ENCODE assay signal across 9 cellular contexts in genomic region chr2:65722028-65722427, GRCh38.
A peak's percentile ranks its signal among the peaks of the same experiment; 100 is the strongest.
DNase-seq lines count a peak whose midpoint lies in the region; ATAC-seq, FAIRE-seq and TF ChIP-seq lines count a peak whose summit lies in the region.
"Had no signal": no experiment of that assay in that cellular context is flagged by ENCODE, and none has a peak within 500 bp of the region (broad histone marks: within the 10 kb centered on the region; RNA-seq: fewer than 3 reads in every experiment).

No MANE protein-coding gene starts in this region.

- H3K4me1 ChIP-seq in kidney (ENCODE audit: control insufficient read depth in 1 of 2, insufficient read depth in 1 of 2, low read depth in 1 of 2, low read length in 2 of 2) (no peaks in the 10 kb centered on the region), upper lobe of left lung (no peaks in the 10 kb centered on the region)
- H3K4me1 ChIP-seq in CD4-positive, alpha-beta memory T cell (ENCODE audit: insufficient read depth, low read length): no peaks in the 10 kb centered on the region

- in situ Hi-C loops in astrocyte of the cerebellum (cut with HindIII; ENCODE audit: low sequenced_read_pairs): no loop called here

- TF ChIP-seq EP300 in upper lobe of left lung (IDR thresholded peaks at IDR 0.05): no peak

- H3K4me3 Mint-ChIP-seq in CD4-positive, alpha-beta memory T cell: no peak overlapping the region

- peak; percentile 63 for TF ChIP-seq CTCF in astrocyte of the cerebellum (IDR thresholded peaks at IDR 0.05; ENCODE audit: low read depth, low read length, missing control alignments)
- peak; percentile 21 for TF ChIP-seq CTCF in kidney (IDR thresholded peaks at IDR 0.05; ENCODE audit: borderline replicate concordance, extremely low read depth, insufficient read depth)
- TF ChIP-seq CTCF in upper lobe of left lung (IDR thresholded peaks at IDR 0.05): peak in 3 of 6 experiments; percentile 11 to 20 (median 19)

- H3K9ac ChIP-seq in kidney (ENCODE audit: low read length in 2 of 2): no peak overlapping the region

- DNase-seq in NCI-H526 (lab: John Stamatoyannopoulos, UW) (peak; percentile 20 to 73), NCI-H526 treated with DMSO at 0.1 percent for 48 hours (lab: John Stamatoyannopoulos, UW) (no peak), astrocyte of the cerebellum (ENCODE audit: low read depth) (no peak), kidney (peak; percentile 80), upper lobe of left lung (no peak), activated T-cell treated with anti-CD3 and anti-CD28 coated beads for 4 hours (no peak)
- DNase-seq in CD4-positive, alpha-beta memory T cell: no peak
- DNase-seq: activated gamma-delta T cell had no signal

- POLR2A ChIA-PET in CD4-positive, alpha-beta memory T cell (lab: Charles Lee; ENCODE audit: partially characterized antibody): no interaction called here

- WGBS in upper lobe of left lung, 2 donors: 49 to 77% methylated on average over 3 to 4 of the region's 4 CpGs

- H3K36me3 ChIP-seq in kidney (ENCODE audit: control insufficient read depth in 1 of 2, insufficient read depth in 2 of 2, low read length in 2 of 2): no peaks in the 10 kb centered on the region
- no peaks in the 10 kb centered on the region for H3K36me3 ChIP-seq in upper lobe of left lung
- H3K36me3 ChIP-seq in CD4-positive, alpha-beta memory T cell (ENCODE audit: insufficient read depth, low read length): no peaks in the 10 kb centered on the region

- no peak overlapping the region for H3K27ac ChIP-seq in kidney (ENCODE audit: low read depth in 2 of 2, low read length in 2 of 2)
- no peak overlapping the region for H3K27ac ChIP-seq in upper lobe of left lung
- H3K27ac ChIP-seq in CD4-positive, alpha-beta memory T cell (ENCODE audit: low read depth, low read length): no peak overlapping the region

- peaks cover 4 to 5% of the 10 kb centered on the region in 2 donors for H3K27me3 Mint-ChIP-seq in CD4-positive, alpha-beta memory T cell

- intact Hi-C loops in kidney (cut with DNase I): no loop called here
- intact Hi-C loops in CD4-positive, alpha-beta memory T cell (cut with micrococcal nuclease): no loop called here

- H3K27ac Mint-ChIP-seq in CD4-positive, alpha-beta memory T cell: no peak overlapping the region

- no peak overlapping the region for H3K4me3 ChIP-seq in astrocyte of the cerebellum (ENCODE audit: low read depth, low read length)
- H3K4me3 ChIP-seq in kidney (ENCODE audit: low read length in 2 of 2): no peak overlapping the region
- H3K4me3 ChIP-seq in upper lobe of left lung: no peak overlapping the region
- no peak overlapping the region for H3K4me3 ChIP-seq in CD4-positive, alpha-beta memory T cell (ENCODE audit: low read length in 2 of 2)

- H3K4me1 Mint-ChIP-seq in CD4-positive, alpha-beta memory T cell: no peaks in the 10 kb centered on the region

- TF ChIP-seq POLR2A in upper lobe of left lung (IDR thresholded peaks at IDR 0.05): no peak

- CTCF ChIA-PET in CD4-positive, alpha-beta memory T cell (lab: Charles Lee; ENCODE audit: partially characterized antibody): no interaction called here

- no peak for FAIRE-seq in kidney (lab: Jason Lieb, UNC)

- peaks cover 0 to 3% (median 0%) of the 10 kb centered on the region in 8 donors for H3K9me3 Mint-ChIP-seq in CD4-positive, alpha-beta memory T cell

- ATAC-seq in upper lobe of left lung (ENCODE audit: low FRiP score in 2 of 2): peak; percentile 46 to 60
- ATAC-seq in GM18519 (IDR thresholded peaks at IDR 0.05; ENCODE audit: low FRiP score, unreplicated experiment): no peak

- H3K27me3 ChIP-seq in upper lobe of left lung: no peaks in the 10 kb centered on the region
- H3K27me3 ChIP-seq in CD4-positive, alpha-beta memory T cell (ENCODE audit: insufficient read depth, low read length): no peaks in the 10 kb centered on the region

- H3K9me3 ChIP-seq in kidney (ENCODE audit: control insufficient read depth in 1 of 2, low read length in 2 of 2): no peaks in the 10 kb centered on the region
- no peaks in the 10 kb centered on the region for H3K9me3 ChIP-seq in upper lobe of left lung
- no peaks in the 10 kb centered on the region for H3K9me3 ChIP-seq in CD4-positive, alpha-beta memory T cell (ENCODE audit: control insufficient read depth in 1 of 2, low read length in 2 of 2)

- no peaks in the 10 kb centered on the region for H3K36me3 Mint-ChIP-seq in CD4-positive, alpha-beta memory T cell

Comparison
In these comparisons a context has a peak if more than half of its experiments do, and no peak if none do; other contexts are left out.
1. DNase-seq: peak in NCI-H526 (2 of 2) and kidney (single experiment); none in NCI-H526 treated with DMSO at 0.1 percent for 48 hours (single experiment), astrocyte of the cerebellum (single experiment), upper lobe of left lung (0 of 2), activated T-cell treated with anti-CD3 and anti-CD28 coated beads for 4 hours (single experiment) and CD4-positive, alpha-beta memory T cell (0 of 5).